Comparison of ENCODE assay signal across 22 cellular contexts in genomic region chr2:186636800-186637795, GRCh38. TPM values are rescaled to one million over a fixed set of nuclear protein-coding genes. Genes with fewer than 3 reads are reported as not detected.
A peak's percentile ranks its signal among the peaks of the same experiment; 100 is the strongest.
DNase-seq lines count a peak whose midpoint lies in the region; ATAC-seq, FAIRE-seq and TF ChIP-seq lines count a peak whose summit lies in the region.
"Had no signal": no experiment of that assay in that cellular context is flagged by ENCODE, and none has a peak within 500 bp of the region (broad histone marks: within the 10 kb centered on the region; RNA-seq: fewer than 3 reads in every experiment).

No MANE protein-coding gene starts in this region.

- no peaks in the 10 kb centered on the region for H3K9me3 Mint-ChIP-seq in CD14-positive monocyte
- no peaks in the 10 kb centered on the region for H3K9me3 Mint-ChIP-seq in WTC11
- no peaks in the 10 kb centered on the region for H3K9me3 Mint-ChIP-seq in activated T-cell treated with anti-CD3 and anti-CD28 coated beads, Interleukin-2, amount 50 U/mL, for 24 hours
- H3K9me3 Mint-ChIP-seq: activated CD4-positive, alpha-beta memory T cell treated with anti-CD3 and anti-CD28 coated beads for 36 hours; endodermal cell; neural crest cell had no signal

- H2AK9ac ChIP-seq in IMR-90 (replicated peaks; ENCODE audit: low read depth, low read length, poor library complexity) = no peak overlapping the region

- no peak overlapping the region for H3K9ac ChIP-seq in IMR-90 (ENCODE audit: low read depth, low read length)
- H3K9ac ChIP-seq in kidney (ENCODE audit: low read length in 2 of 2) = no peak overlapping the region

- H2BK15ac ChIP-seq in IMR-90 (ENCODE audit: low read depth, low read length) = no peak overlapping the region

- no peak for FAIRE-seq in kidney (lab: Jason Lieb, UNC)
- FAIRE-seq: HTR-8/SVneo had no signal

- ATAC-seq in IMR-90 (ENCODE audit: low read depth) = no peak
- no peak for ATAC-seq in WTC11
- no peak for ATAC-seq in GM18907 (IDR thresholded peaks at IDR 0.05; ENCODE audit: unreplicated experiment)
- ATAC-seq: left colon had no signal

- no peak overlapping the region for H4K91ac ChIP-seq in IMR-90 (ENCODE audit: insufficient read depth, low read depth, low read length)

- no peak overlapping the region for H3K18ac ChIP-seq in IMR-90 (ENCODE audit: low read depth, low read length)

- H4K5ac ChIP-seq in IMR-90 (ENCODE audit: low read depth, low read length) = no peak overlapping the region

- H3K4me3 ChIP-seq in IMR-90 (ENCODE audit: insufficient read depth, low read depth, low read length) = no peak overlapping the region
- H3K4me3 ChIP-seq in kidney (ENCODE audit: low read length in 2 of 2) = no peak overlapping the region
- no peak overlapping the region for H3K4me3 ChIP-seq in H7 (ENCODE audit: insufficient read depth, low read depth, low read length)
- H3K4me3 ChIP-seq: ascending aorta, HAP-1, spleen had no signal

- no peak overlapping the region for H3K4ac ChIP-seq in IMR-90 (ENCODE audit: low read depth, low read length)

- H3K9me3 ChIP-seq in IMR-90 (ENCODE audit: control insufficient read depth, insufficient read depth, low read length) = no peaks in the 10 kb centered on the region
- no peaks in the 10 kb centered on the region for H3K9me3 ChIP-seq in kidney (ENCODE audit: control insufficient read depth in 1 of 2, low read length in 2 of 2)
- H3K9me3 ChIP-seq: ascending aorta, HAP-1, spleen had no signal

- H3K4me1 Mint-ChIP-seq in CD14-positive monocyte (peaks cover 25% of the 10 kb centered on the region), WTC11 (peaks cover 3% of the 10 kb centered on the region; the same call in 1 of the 2 replicates)
- peaks cover 27% of the 10 kb centered on the region for H3K4me1 Mint-ChIP-seq in activated T-cell treated with anti-CD3 and anti-CD28 coated beads, Interleukin-2, amount 50 U/mL, for 24 hours (ENCODE audit: low read depth)
- H3K4me1 Mint-ChIP-seq: endodermal cell, neural crest cell had no signal

- no CpG with 5 or more reads among the region's 11 CpGs for WGBS in IMR-90 (ENCODE audit: extremely low coverage in 2 of 2, insufficient read length in 1 of 2), 2 experiments

- H2BK20ac ChIP-seq in IMR-90 (ENCODE audit: low read depth, low read length) = no peak overlapping the region

- dilution Hi-C loops in IMR-90 (cut with HindIII; ENCODE audit: low sequenced_read_pairs, unreplicated experiment) = no loop called here

- no peak overlapping the region for H3K14ac ChIP-seq in IMR-90 (replicated peaks; ENCODE audit: low read depth, low read length)

- H2AK5ac ChIP-seq in IMR-90 (ENCODE audit: low read depth, low read length) = no peak overlapping the region

- no peak overlapping the region for H2BK5ac ChIP-seq in IMR-90 (ENCODE audit: low read depth, low read length, poor library complexity, severe bottlenecking)

- no peak overlapping the region for H2AFZ ChIP-seq in IMR-90 (replicated peaks; ENCODE audit: low read length, poor library complexity)

- H3K56ac ChIP-seq in IMR-90 (ENCODE audit: extremely low read depth, insufficient read depth, low read length) = no peak overlapping the region

- H3K4me3 Mint-ChIP-seq in CD14-positive monocyte (no peak overlapping the region), WTC11 (no peak overlapping the region)
- no peak overlapping the region for H3K4me3 Mint-ChIP-seq in activated T-cell treated with anti-CD3 and anti-CD28 coated beads, Interleukin-2, amount 50 U/mL, for 24 hours
- H3K4me3 Mint-ChIP-seq: activated CD4-positive, alpha-beta memory T cell treated with anti-CD3 and anti-CD28 coated beads for 36 hours; endodermal cell; neural crest cell had no signal

- in situ Hi-C loops in IMR-90 (cut with MboI; ENCODE audit: low sequenced_read_pairs) = no loop called here

- H3K9me1 ChIP-seq in IMR-90 (ENCODE audit: insufficient read depth, low read length) = peaks cover 3% of the 10 kb centered on the region; the same call in 1 of the 2 replicates

- H3K79me1 ChIP-seq in IMR-90 (ENCODE audit: low read depth in 1 of 2, low read length in 2 of 2) = peaks cover 0 to 6% of the 10 kb centered on the region in 2 experiments; a peak in 1 of 4 replicates

- POLR2A ChIA-PET in IMR-90 (lab: Charles Lee; ENCODE audit: unreplicated experiment) (no interaction called here), WTC11 (lab: Charles Lee) (no interaction called here)

- no peak for TF ChIP-seq CTCF in CD14-positive monocyte (IDR thresholded peaks at IDR 0.05)
- TF ChIP-seq CTCF in IMR-90 (conservative IDR thresholded peaks at IDR 0.05; ENCODE audit: low read depth, low read length) = no peak
- TF ChIP-seq CTCF in WTC11 (IDR thresholded peaks at IDR 0.05) = no peak
- TF ChIP-seq CTCF in kidney (IDR thresholded peaks at IDR 0.05; ENCODE audit: borderline replicate concordance, extremely low read depth, insufficient read depth) = no peak

- peaks cover 15 to 25% of the 10 kb centered on the region in 2 donors for H3K36me3 Mint-ChIP-seq in CD14-positive monocyte
- H3K36me3 Mint-ChIP-seq in WTC11 = no peaks in the 10 kb centered on the region; the same call in 1 of the 2 replicates
- H3K36me3 Mint-ChIP-seq in activated T-cell treated with anti-CD3 and anti-CD28 coated beads, Interleukin-2, amount 50 U/mL, for 24 hours (ENCODE audit: low read depth) = peaks cover 24% of the 10 kb centered on the region

- peaks cover 14% of the 10 kb centered on the region for H3K36me3 ChIP-seq in IMR-90 (ENCODE audit: control insufficient read depth, insufficient read depth, low read length)
- H3K36me3 ChIP-seq in kidney (ENCODE audit: control insufficient read depth in 1 of 2, insufficient read depth in 2 of 2, low read length in 2 of 2) = peaks cover 6 to 7% of the 10 kb centered on the region in 2 donors
- peaks cover 5% of the 10 kb centered on the region for H3K36me3 ChIP-seq in H7 (replicated peaks; ENCODE audit: control insufficient read depth, insufficient read depth, low read length)

- no peak overlapping the region for H3K27ac ChIP-seq in IMR-90 (ENCODE audit: insufficient read depth, low read length)
- H3K27ac ChIP-seq in kidney (ENCODE audit: low read depth in 2 of 2, low read length in 2 of 2) = no peak overlapping the region
- H3K27ac ChIP-seq: ascending aorta had no signal

- CTCF ChIA-PET in IMR-90 (lab: Yijun Ruan, JAX) (interaction anchor here (0.8 kb wide), 1 partner anchor 226 kb away, joined by 3 read pairs; no protein-coding TSS in a partner anchor), WTC11 (lab: Charles Lee) (interaction anchor here (0.7 kb wide), 1 partner anchor 120 kb away, joined by 3 read pairs; no protein-coding TSS in a partner anchor)

- H4K20me1 ChIP-seq in IMR-90 (ENCODE audit: insufficient read depth, low read length) = no peaks in the 10 kb centered on the region

- no peak for TF ChIP-seq RAD21 in IMR-90 (IDR thresholded peaks at IDR 0.05; ENCODE audit: low read length)

- H2BK120ac ChIP-seq in IMR-90 (ENCODE audit: low read depth, low read length) = no peak overlapping the region

- H3K27me3 Mint-ChIP-seq in CD14-positive monocyte (ENCODE audit: low read depth in 3 of 3) = peaks cover 0 to 2% (median 0%) of the 10 kb centered on the region in 3 donors
- H3K27me3 Mint-ChIP-seq in WTC11 (ENCODE audit: low read depth) = no peaks in the 10 kb centered on the region
- no peaks in the 10 kb centered on the region for H3K27me3 Mint-ChIP-seq in activated T-cell treated with anti-CD3 and anti-CD28 coated beads, Interleukin-2, amount 50 U/mL, for 24 hours
- H3K27me3 Mint-ChIP-seq: activated CD4-positive, alpha-beta memory T cell treated with anti-CD3 and anti-CD28 coated beads for 36 hours had no signal

- H3K4me1 ChIP-seq in IMR-90 (ENCODE audit: control insufficient read depth, insufficient read depth, low read length) (peaks cover 12% of the 10 kb centered on the region), kidney (ENCODE audit: control insufficient read depth in 1 of 2, insufficient read depth in 1 of 2, low read depth in 1 of 2, low read length in 2 of 2) (no peaks in the 10 kb centered on the region)
- H3K4me1 ChIP-seq: ascending aorta, HAP-1 had no signal

- H4K8ac ChIP-seq in IMR-90 (ENCODE audit: low read depth in 2 of 2, low read length in 2 of 2) = no peak overlapping the region

- BruUV-seq in IMR-90 (replicated peaks; lab: Mats Ljungman, UMichigan) = no TSS peak

- DNase-seq in CD14-positive monocyte (ENCODE audit: low spot score) (no peak), IMR-90 (no peak), WTC11 (ENCODE audit: low spot score) (no peak), kidney (peak; percentile 24), H7 (no peak), COLO829 (ENCODE audit: low spot score) (no peak)
- no peak for DNase-seq in activated T-cell treated with anti-CD3 and anti-CD28 coated beads, Interleukin-2, amount 50 U/mL, for 24 hours
- DNase-seq: activated CD4-positive, alpha-beta memory T cell treated with anti-CD3 and anti-CD28 coated beads for 36 hours; activated gamma-delta T cell treated with Interleukin-2 at 50 U/mL for 16 hours; activated T-cell treated with anti-CD3 and anti-CD28 coated beads for 4 hours; endodermal cell; left colon; midbrain; NCI-H1417 treated with DMSO at 0.1 percent for 48 hours; NCI-H69; spleen; stimulated activated CD4-positive, alpha-beta T cell treated with anti-CD3 and anti-CD28 coated beads, Interleukin-4, amount 100 ng/mL, for 24 hours had no signal

- no peak overlapping the region for H3K23ac ChIP-seq in IMR-90 (ENCODE audit: low read depth, low read length)

- intact Hi-C loops in CD14-positive monocyte (cut with micrococcal nuclease) (no loop called here), IMR-90 (cut with micrococcal nuclease) (no loop called here), kidney (cut with DNase I) (no loop called here)

- H3K27me3 ChIP-seq in IMR-90 (ENCODE audit: control insufficient read depth, insufficient read depth, low read length) (no peaks in the 10 kb centered on the region), H7 (ENCODE audit: control insufficient read depth, insufficient read depth, low read length) (no peaks in the 10 kb centered on the region)
- H3K27me3 ChIP-seq: ascending aorta, spleen had no signal

- no peak overlapping the region for H3K4me2 ChIP-seq in IMR-90 (ENCODE audit: low read depth, low read length)

- no peak for TF ChIP-seq POLR2A in IMR-90 (IDR thresholded peaks at IDR 0.05; ENCODE audit: low read depth, low read length)

- peak overlapping the region in 5 of 7 donors; percentile 54 to 70 (median 63) for H3K27ac Mint-ChIP-seq in CD14-positive monocyte
- H3K27ac Mint-ChIP-seq in WTC11 = peak overlapping the region; percentile 6; the same call in 1 of the 2 replicates
- H3K27ac Mint-ChIP-seq in activated T-cell treated with anti-CD3 and anti-CD28 coated beads, Interleukin-2, amount 50 U/mL, for 24 hours = no peak overlapping the region
- H3K27ac Mint-ChIP-seq: activated CD4-positive, alpha-beta memory T cell treated with anti-CD3 and anti-CD28 coated beads for 36 hours; endodermal cell had no signal

RNA-seq across cellular contexts. Expression of gene ITGAV, which starts 47.2 kb away (rescaled TPM):
- polyA plus RNA-seq in CD14-positive monocyte (1 to 10 TPM; 4.9 to 6.0 TPM), IMR-90 (2012; rRNA removed) (45.8 and 51.4 TPM in 2 replicates), kidney (ENCODE audit: insufficient read depth, low read depth, low replicate concordance) (26.3 TPM)
- total RNA-seq in IMR-90 (2012; rRNA removed) (181 and 204 TPM in 2 replicates), WTC11 (2021) (26.5 to 30.0 TPM (median 27.7 TPM) in 3 replicates), kidney (99.0 TPM)
- polyA plus RNA-seq in IMR-90 (2012; cell fraction: cytosol; rRNA removed) = 12.4 and 14.0 TPM in 2 replicates
- polyA plus RNA-seq in IMR-90 (2012; cell fraction: nucleus; rRNA removed; ENCODE audit: low replicate concordance) = 9.3 and 71.1 TPM in 2 replicates
- 28.6 and 30.5 TPM in 2 replicates for total RNA-seq in H7 (2014; rRNA removed; shearing (Covaris generic))

RNA-seq across cellular contexts. Expression of gene FAM171B, which starts 56.8 kb away (rescaled TPM):
- polyA plus RNA-seq in CD14-positive monocyte = under 1 TPM; 0.28 to 0.31 TPM
- total RNA-seq in IMR-90 (2012; rRNA removed) = 19.9 and 26.4 TPM in 2 replicates
- 2.1 and 2.6 TPM in 2 replicates for polyA plus RNA-seq in IMR-90 (2012; rRNA removed)
- polyA plus RNA-seq in IMR-90 (2012; cell fraction: cytosol; rRNA removed) = 0.56 and 0.64 TPM in 2 replicates
- polyA plus RNA-seq in IMR-90 (2012; cell fraction: nucleus; rRNA removed; ENCODE audit: low replicate concordance) = 0.47 and 4.2 TPM in 2 replicates
- total RNA-seq in WTC11 (2021) = 19.6 to 28.5 TPM (median 21.4 TPM) in 3 replicates
- total RNA-seq in kidney = 7.4 TPM
- 0.97 TPM for polyA plus RNA-seq in kidney (ENCODE audit: insufficient read depth, low read depth, low replicate concordance)
- total RNA-seq in H7 (2014; rRNA removed; shearing (Covaris generic)) = 8.9 and 13.7 TPM in 2 replicates
